In genomic region chr9:114034176-114034575, GRCh38 we compare ENCODE assay signal across 16 cellular contexts. TPM values are rescaled to one million over a fixed set of nuclear protein-coding genes. Genes with fewer than 3 reads are reported as not detected.
DNase-seq lines count a peak whose midpoint lies in the region; ATAC-seq and TF ChIP-seq lines count a peak whose summit lies in the region.
"Had no signal": no experiment of that assay in that cellular context is flagged by ENCODE, and none has a peak within 500 bp of the region (broad histone marks: within the 10 kb centered on the region; RNA-seq: fewer than 3 reads in every experiment).

No MANE protein-coding gene starts in this region.

- H4K20me1 ChIP-seq in BLaER1 = no peaks in the 10 kb centered on the region

- 95 to 97% methylated on average over 10 of the region's 10 CpGs for WGBS in sigmoid colon, 2 donors

- peaks cover 100% of the 10 kb centered on the region for H3K36me3 ChIP-seq in BLaER1
- peaks cover 0 to 24% (median 6%) of the 10 kb centered on the region in 4 donors for H3K36me3 ChIP-seq in sigmoid colon

- TF ChIP-seq CTCF in GM20000 (IDR thresholded peaks at IDR 0.05; ENCODE audit: extremely low read depth, missing control alignments) (no peak), sigmoid colon (IDR thresholded peaks at IDR 0.05) (no peak)

- DNase-seq in GM20000 (ENCODE audit: low spot score) (peak; percentile 3), islet precursor cell (peak; percentile 32), sigmoid colon (peak; percentile 46), DMS153 treated with DMSO at 0.1 percent for 48 hours (lab: John Stamatoyannopoulos, UW; ENCODE audit: unreplicated experiment) (no peak)
- DNase-seq: BE2C; CD8-positive, alpha-beta memory T cell; DMS153; H9; Karpas-422; MM.1S; NCI-H187 treated with DMSO at 0.1 percent for 48 hours; NCI-H2171; NCI-H774 had no signal

- H3K9me3 ChIP-seq in BLaER1 (no peaks in the 10 kb centered on the region), sigmoid colon (peaks cover 0 to 6% (median 0%) of the 10 kb centered on the region in 4 donors)
- H3K9me3 ChIP-seq: BE2C had no signal

- H3K4me2 ChIP-seq in BLaER1 = peak overlapping the region; percentile 36; the same call in 1 of the 2 replicates

- intact Hi-C loops in sigmoid colon (cut with DNase I) = loop anchor here (5.0 to 10.0 kb wide), 2 partner anchors 227 to 349 kb away; no protein-coding TSS in a partner anchor

- peaks cover 62% of the 10 kb centered on the region for H3K4me1 ChIP-seq in BLaER1
- no peaks in the 10 kb centered on the region for H3K4me1 ChIP-seq in sigmoid colon

- H3K27me3 ChIP-seq in BLaER1 (no peaks in the 10 kb centered on the region), sigmoid colon (no peaks in the 10 kb centered on the region)
- H3K27me3 ChIP-seq: BE2C had no signal

- no peak overlapping the region for H3K4me3 ChIP-seq in BLaER1
- no peak overlapping the region for H3K4me3 ChIP-seq in sigmoid colon

- H3K27ac ChIP-seq in BLaER1 = peak overlapping the region; percentile 70
- no peak overlapping the region for H3K27ac ChIP-seq in sigmoid colon

- no peak for TF ChIP-seq EP300 in sigmoid colon (IDR thresholded peaks at IDR 0.05)

- ATAC-seq in HG03108 (IDR thresholded peaks at IDR 0.05; ENCODE audit: unreplicated experiment) (no peak), HG02610 (IDR thresholded peaks at IDR 0.05; ENCODE audit: unreplicated experiment) (no peak)

- no peak for TF ChIP-seq POLR2A in sigmoid colon (IDR thresholded peaks at IDR 0.05)

- H3K9ac ChIP-seq in BLaER1 = 0 out of 2 replicates have a peak overlapping the region, but pooled peaks have one; percentile 48

RNA-seq across cellular contexts. Expression of gene AMBP, which starts 43.9 kb away (rescaled TPM):
- not detected for total RNA-seq in sigmoid colon
- under 1 TPM in 1 of 3 donors, not detected in 2; 0.66 TPM for polyA plus RNA-seq in sigmoid colon
- total RNA-seq: CD8-positive, alpha-beta memory T cell had no signal
- polyA plus RNA-seq: CD8-positive, alpha-beta memory T cell had no signal
